1 cellular context compared by ENCODE assay signal in the genomic region with DNA sequence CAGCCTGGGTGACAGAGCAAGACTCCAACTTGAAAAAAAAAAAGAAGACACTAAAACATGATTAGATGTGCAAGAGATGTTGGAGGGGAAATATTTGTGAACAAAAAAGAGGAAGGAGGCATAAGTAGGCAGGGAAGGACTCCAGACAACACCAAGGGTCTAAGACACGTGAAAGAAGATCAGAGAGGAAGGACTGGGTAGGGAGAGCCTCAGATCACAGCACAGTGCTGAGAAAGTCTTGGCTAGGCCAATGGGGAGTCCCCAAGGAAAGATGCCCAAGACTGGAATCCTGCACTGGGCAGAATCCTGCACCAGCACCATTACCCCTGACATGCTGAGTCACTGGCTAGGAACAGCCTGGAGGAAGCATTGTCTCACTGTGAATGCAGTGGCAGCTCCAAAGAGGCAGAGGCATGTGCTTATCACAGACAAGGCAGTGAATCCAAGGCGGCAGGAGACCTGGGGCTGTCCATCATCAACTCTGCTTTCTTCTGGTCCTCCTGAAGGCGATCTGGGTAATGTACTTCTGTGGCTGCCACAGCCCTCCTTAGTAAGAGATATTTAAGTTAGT.
TF ChIP-seq lines count a peak whose summit lies in the region.

No MANE protein-coding gene starts in this region.

TF ChIP-seq in HepG2, 621 proteins besides CTCF, POLR2A, EP300 and RAD21:
- TF ChIP-seq DNMT1 (CRISPR knock-in tag; IDR thresholded peaks at IDR 0.05): no peak
- no peak for TF ChIP-seq ZNF788 (CRISPR knock-in tag; IDR thresholded peaks at IDR 0.05; ENCODE audit: borderline replicate concordance)
- no peak for TF ChIP-seq ZSCAN31 (CRISPR knock-in tag; IDR thresholded peaks at IDR 0.05; ENCODE audit: low read depth)
- TF ChIP-seq NR2F1 (CRISPR knock-in tag; IDR thresholded peaks at IDR 0.05): no peak
- TF ChIP-seq, protein P1, sequence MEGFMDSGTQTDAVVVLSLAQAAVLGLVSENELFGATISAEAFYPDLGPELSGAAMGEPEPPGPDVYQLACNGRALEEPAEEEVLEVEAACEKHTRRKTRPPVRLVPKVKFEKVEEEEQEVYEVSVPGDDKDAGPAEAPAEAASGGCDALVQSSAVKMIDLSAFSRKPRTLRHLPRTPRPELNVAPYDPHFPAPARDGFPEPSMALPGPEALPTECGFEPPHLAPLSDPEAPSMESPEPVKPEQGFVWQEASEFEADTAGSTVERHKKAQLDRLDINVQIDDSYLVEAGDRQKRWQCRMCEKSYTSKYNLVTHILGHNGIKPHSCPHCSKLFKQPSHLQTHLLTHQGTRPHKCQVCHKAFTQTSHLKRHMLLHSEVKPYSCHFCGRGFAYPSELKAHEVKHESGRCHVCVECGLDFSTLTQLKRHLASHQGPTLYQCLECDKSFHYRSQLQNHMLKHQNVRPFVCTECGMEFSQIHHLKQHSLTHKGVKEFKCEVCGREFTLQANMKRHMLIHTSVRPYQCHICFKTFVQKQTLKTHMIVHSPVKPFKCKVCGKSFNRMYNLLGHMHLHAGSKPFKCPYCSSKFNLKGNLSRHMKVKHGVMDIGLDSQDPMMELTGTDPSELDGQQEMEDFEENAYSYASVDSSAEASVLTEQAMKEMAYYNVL (CRISPR knock-in tag; IDR thresholded peaks at IDR 0.05; ENCODE audit: borderline replicate concordance): no peak
- TF ChIP-seq ZNF644 (CRISPR knock-in tag; IDR thresholded peaks at IDR 0.05; ENCODE audit: low read depth): no peak
- TF ChIP-seq ZNF441 (CRISPR knock-in tag; IDR thresholded peaks at IDR 0.05; ENCODE audit: borderline replicate concordance): no peak
- TF ChIP-seq, protein P2, sequence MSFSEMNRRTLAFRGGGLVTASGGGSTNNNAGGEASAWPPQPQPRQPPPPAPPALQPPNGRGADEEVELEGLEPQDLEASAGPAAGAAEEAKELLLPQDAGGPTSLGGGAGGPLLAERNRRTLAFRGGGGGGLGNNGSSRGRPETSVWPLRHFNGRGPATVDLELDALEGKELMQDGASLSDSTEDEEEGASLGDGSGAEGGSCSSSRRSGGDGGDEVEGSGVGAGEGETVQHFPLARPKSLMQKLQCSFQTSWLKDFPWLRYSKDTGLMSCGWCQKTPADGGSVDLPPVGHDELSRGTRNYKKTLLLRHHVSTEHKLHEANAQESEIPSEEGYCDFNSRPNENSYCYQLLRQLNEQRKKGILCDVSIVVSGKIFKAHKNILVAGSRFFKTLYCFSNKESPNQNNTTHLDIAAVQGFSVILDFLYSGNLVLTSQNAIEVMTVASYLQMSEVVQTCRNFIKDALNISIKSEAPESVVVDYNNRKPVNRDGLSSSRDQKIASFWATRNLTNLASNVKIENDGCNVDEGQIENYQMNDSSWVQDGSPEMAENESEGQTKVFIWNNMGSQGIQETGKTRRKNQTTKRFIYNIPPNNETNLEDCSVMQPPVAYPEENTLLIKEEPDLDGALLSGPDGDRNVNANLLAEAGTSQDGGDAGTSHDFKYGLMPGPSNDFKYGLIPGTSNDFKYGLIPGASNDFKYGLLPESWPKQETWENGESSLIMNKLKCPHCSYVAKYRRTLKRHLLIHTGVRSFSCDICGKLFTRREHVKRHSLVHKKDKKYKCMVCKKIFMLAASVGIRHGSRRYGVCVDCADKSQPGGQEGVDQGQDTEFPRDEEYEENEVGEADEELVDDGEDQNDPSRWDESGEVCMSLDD (CRISPR knock-in tag; IDR thresholded peaks at IDR 0.05; ENCODE audit: borderline replicate concordance): no peak
- TF ChIP-seq, protein P3, sequence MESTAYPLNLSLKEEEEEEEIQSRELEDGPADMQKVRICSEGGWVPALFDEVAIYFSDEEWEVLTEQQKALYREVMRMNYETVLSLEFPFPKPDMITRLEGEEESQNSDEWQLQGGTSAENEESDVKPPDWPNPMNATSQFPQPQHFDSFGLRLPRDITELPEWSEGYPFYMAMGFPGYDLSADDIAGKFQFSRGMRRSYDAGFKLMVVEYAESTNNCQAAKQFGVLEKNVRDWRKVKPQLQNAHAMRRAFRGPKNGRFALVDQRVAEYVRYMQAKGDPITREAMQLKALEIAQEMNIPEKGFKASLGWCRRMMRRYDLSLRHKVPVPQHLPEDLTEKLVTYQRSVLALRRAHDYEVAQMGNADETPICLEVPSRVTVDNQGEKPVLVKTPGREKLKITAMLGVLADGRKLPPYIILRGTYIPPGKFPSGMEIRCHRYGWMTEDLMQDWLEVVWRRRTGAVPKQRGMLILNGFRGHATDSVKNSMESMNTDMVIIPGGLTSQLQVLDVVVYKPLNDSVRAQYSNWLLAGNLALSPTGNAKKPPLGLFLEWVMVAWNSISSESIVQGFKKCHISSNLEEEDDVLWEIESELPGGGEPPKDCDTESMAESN (CRISPR knock-in tag; conservative IDR thresholded peaks at IDR 0.05): no peak
- TF ChIP-seq FLYWCH1 (CRISPR knock-in tag; IDR thresholded peaks at IDR 0.05): no peak
- TF ChIP-seq, protein P4, sequence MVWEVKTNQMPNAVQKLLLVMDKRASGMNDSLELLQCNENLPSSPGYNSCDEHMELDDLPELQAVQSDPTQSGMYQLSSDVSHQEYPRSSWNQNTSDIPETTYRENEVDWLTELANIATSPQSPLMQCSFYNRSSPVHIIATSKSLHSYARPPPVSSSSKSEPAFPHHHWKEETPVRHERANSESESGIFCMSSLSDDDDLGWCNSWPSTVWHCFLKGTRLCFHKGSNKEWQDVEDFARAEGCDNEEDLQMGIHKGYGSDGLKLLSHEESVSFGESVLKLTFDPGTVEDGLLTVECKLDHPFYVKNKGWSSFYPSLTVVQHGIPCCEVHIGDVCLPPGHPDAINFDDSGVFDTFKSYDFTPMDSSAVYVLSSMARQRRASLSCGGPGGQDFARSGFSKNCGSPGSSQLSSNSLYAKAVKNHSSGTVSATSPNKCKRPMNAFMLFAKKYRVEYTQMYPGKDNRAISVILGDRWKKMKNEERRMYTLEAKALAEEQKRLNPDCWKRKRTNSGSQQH (CRISPR knock-in tag; IDR thresholded peaks at IDR 0.05; ENCODE audit: low read depth): no peak
- TF ChIP-seq, protein P5, sequence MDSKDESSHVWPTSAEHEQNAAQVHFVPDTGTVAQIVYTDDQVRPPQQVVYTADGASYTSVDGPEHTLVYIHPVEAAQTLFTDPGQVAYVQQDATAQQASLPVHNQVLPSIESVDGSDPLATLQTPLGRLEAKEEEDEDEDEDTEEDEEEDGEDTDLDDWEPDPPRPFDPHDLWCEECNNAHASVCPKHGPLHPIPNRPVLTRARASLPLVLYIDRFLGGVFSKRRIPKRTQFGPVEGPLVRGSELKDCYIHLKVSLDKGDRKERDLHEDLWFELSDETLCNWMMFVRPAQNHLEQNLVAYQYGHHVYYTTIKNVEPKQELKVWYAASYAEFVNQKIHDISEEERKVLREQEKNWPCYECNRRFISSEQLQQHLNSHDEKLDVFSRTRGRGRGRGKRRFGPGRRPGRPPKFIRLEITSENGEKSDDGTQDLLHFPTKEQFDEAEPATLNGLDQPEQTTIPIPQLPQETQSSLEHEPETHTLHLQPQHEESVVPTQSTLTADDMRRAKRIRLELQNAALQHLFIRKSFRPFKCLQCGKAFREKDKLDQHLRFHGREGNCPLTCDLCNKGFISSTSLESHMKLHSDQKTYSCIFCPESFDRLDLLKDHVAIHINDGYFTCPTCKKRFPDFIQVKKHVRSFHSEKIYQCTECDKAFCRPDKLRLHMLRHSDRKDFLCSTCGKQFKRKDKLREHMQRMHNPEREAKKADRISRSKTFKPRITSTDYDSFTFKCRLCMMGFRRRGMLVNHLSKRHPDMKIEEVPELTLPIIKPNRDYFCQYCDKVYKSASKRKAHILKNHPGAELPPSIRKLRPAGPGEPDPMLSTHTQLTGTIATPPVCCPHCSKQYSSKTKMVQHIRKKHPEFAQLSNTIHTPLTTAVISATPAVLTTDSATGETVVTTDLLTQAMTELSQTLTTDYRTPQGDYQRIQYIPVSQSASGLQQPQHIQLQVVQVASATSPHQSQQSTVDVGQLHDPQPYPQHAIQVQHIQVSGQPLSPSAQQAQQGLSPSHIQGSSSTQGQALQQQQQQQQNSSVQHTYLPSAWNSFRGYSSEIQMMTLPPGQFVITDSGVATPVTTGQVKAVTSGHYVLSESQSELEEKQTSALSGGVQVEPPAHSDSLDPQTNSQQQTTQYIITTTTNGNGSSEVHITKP (CRISPR knock-in tag; IDR thresholded peaks at IDR 0.05; ENCODE audit: low read depth): no peak
- no peak for TF ChIP-seq ZNF878 (CRISPR knock-in tag; IDR thresholded peaks at IDR 0.05)
- no peak for TF ChIP-seq ZNF570 (CRISPR knock-in tag; IDR thresholded peaks at IDR 0.05; ENCODE audit: borderline replicate concordance)
- no peak for TF ChIP-seq RBFOX2 (IDR thresholded peaks at IDR 0.05; ENCODE audit: low read depth, low read length)
- no peak for TF ChIP-seq ZBTB7B (CRISPR knock-in tag; IDR thresholded peaks at IDR 0.05)
- TF ChIP-seq RARG (CRISPR knock-in tag; IDR thresholded peaks at IDR 0.05; ENCODE audit: low read depth): no peak
- no peak for TF ChIP-seq RARA (CRISPR knock-in tag; IDR thresholded peaks at IDR 0.05)
